ENCODE assay signal across 22 cellular contexts in the genomic region with DNA sequence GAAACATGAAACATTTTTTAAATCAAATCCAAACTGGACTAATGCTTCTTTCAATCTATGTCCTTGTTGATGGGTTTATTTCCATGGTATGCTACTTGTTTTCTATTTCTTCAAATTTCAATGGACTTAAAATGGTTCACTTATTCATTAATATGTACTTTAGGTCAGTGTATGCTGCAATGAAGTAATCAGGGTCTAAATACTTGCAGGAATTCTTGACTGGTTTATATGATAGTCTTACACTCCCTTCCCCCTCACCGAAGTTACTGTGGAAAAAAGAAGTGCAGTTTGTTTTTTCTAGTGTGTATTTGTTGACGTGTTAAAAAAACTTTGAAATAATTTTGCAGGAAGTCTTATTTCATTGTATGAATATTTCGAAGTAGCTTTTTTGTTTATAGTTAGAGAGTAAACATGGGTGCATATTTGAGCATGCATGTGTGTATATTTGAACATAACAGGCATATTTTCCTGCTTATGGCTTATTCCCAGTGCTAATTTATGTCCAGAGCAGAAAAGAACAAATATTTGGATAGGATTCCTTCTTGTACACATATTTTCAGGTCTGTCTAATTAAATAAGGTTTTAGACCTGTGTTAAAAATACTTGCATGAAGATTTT.
DNase-seq lines count a peak whose midpoint lies in the region; ATAC-seq, FAIRE-seq and TF ChIP-seq lines count a peak whose summit lies in the region.
"Had no signal": no experiment of that assay in that cellular context is flagged by ENCODE, and none has a peak within 500 bp of the region (broad histone marks: within the 10 kb centered on the region; RNA-seq: fewer than 3 reads in every experiment).

No MANE protein-coding gene starts in this region.

- no peak overlapping the region for H3K4me2 ChIP-seq in mesenchymal stem cell (ENCODE audit: low read length, poor library complexity, severe bottlenecking)
- H3K4me2 ChIP-seq: BLaER1 treated with 17β-estradiol and CSF1 and Interleukin-3, amounts not matched to agents 10 nM and 100 nM; GM23338 had no signal

- peak overlapping the region; percentile 32; the same call in 1 of the 2 replicates for H3K4me3 Mint-ChIP-seq in HFFc6
- H3K4me3 Mint-ChIP-seq: B cell; CD4-positive, CD25-positive, alpha-beta regulatory T cell; CD8-positive, alpha-beta memory T cell; GM23338 had no signal

- H3K9me3 ChIP-seq in SJSA1 (replicated peaks) (no peaks in the 10 kb centered on the region), mesenchymal stem cell (ENCODE audit: control insufficient read depth, low read length) (no peaks in the 10 kb centered on the region)
- H3K9me3 ChIP-seq: BLaER1 treated with 17β-estradiol and CSF1 and Interleukin-3, amounts not matched to agents 10 nM and 100 nM; Caco-2 had no signal

- H3K18ac ChIP-seq in mesenchymal stem cell (ENCODE audit: low read depth in 1 of 2, low read length in 2 of 2) = no peak overlapping the region

- no peak overlapping the region for H2BK15ac ChIP-seq in mesenchymal stem cell (ENCODE audit: low read depth, poor library complexity, severe bottlenecking)

- H2BK5ac ChIP-seq in mesenchymal stem cell (ENCODE audit: low read depth, low read length, poor library complexity, severe bottlenecking) = no peak overlapping the region

- H4K91ac ChIP-seq in mesenchymal stem cell (ENCODE audit: low read length) = no peak overlapping the region

- no peaks in the 10 kb centered on the region for H3K27me3 ChIP-seq in SJSA1 (replicated peaks)
- H3K27me3 ChIP-seq in mesenchymal stem cell (ENCODE audit: control insufficient read depth in 1 of 2, insufficient read depth in 1 of 2, low read length in 2 of 2) = no peaks in the 10 kb centered on the region
- H3K27me3 ChIP-seq: BLaER1 treated with 17β-estradiol and CSF1 and Interleukin-3, amounts not matched to agents 10 nM and 100 nM had no signal

- peak overlapping the region; percentile 5; the same call in 1 of the 2 replicates for H3K27ac Mint-ChIP-seq in HFFc6
- H3K27ac Mint-ChIP-seq: B cell; CD4-positive, CD25-positive, alpha-beta regulatory T cell; CD8-positive, alpha-beta memory T cell; GM23338 had no signal

- H3K36me3 Mint-ChIP-seq in HFFc6 (ENCODE audit: low read depth) = peaks cover 11% of the 10 kb centered on the region; the same call in 1 of the 2 replicates
- H3K36me3 Mint-ChIP-seq: CD4-positive, CD25-positive, alpha-beta regulatory T cell; CD8-positive, alpha-beta memory T cell had no signal

- H3K4ac ChIP-seq in mesenchymal stem cell (ENCODE audit: low read depth in 1 of 2, low read length in 2 of 2) = no peak overlapping the region

- no peak for ATAC-seq in activated CD4-positive, CD25-positive, alpha-beta regulatory T cell treated with anti-CD3 and anti-CD28 coated beads, Interleukin-2, amount 50 U/mL, for 24 hours
- no peak for ATAC-seq in GM18520 (IDR thresholded peaks at IDR 0.05; ENCODE audit: unreplicated experiment)
- ATAC-seq: GM23338 had no signal

- no peak overlapping the region for H2AFZ ChIP-seq in mesenchymal stem cell (ENCODE audit: low read depth, low read length)
- H2AFZ ChIP-seq: GM23338 had no signal

- no peak overlapping the region for H2AK5ac ChIP-seq in mesenchymal stem cell (ENCODE audit: low read length, severe bottlenecking)

- H2BK120ac ChIP-seq in mesenchymal stem cell (ENCODE audit: low read depth, low read length) = no peak overlapping the region

- peaks cover 54% of the 10 kb centered on the region for H3K4me1 ChIP-seq in SJSA1 (replicated peaks)
- H3K4me1 ChIP-seq in mesenchymal stem cell (ENCODE audit: control insufficient read depth, insufficient read depth, low read depth, low read length) = no peaks in the 10 kb centered on the region

- no peak for TF ChIP-seq CTCF in HFFc6 (IDR thresholded peaks at IDR 0.05)

- no peaks in the 10 kb centered on the region for H3K79me1 ChIP-seq in mesenchymal stem cell (replicated peaks; ENCODE audit: low read length, poor library complexity, severe bottlenecking)

- H3K4me3 ChIP-seq in SJSA1 (no peak overlapping the region), mesenchymal stem cell (ENCODE audit: insufficient read depth in 1 of 2, low read depth in 1 of 2, low read length in 2 of 2) (no peak overlapping the region)
- H3K4me3 ChIP-seq: BLaER1 treated with 17β-estradiol and CSF1 and Interleukin-3, amounts not matched to agents 10 nM and 100 nM; GM23338 had no signal

- no peaks in the 10 kb centered on the region for H3K9me3 Mint-ChIP-seq in HFFc6
- H3K9me3 Mint-ChIP-seq: GM23338 had no signal

- H3K27ac ChIP-seq in SJSA1 = peak overlapping the region; percentile 33; the same call in 1 of the 2 replicates
- H3K27ac ChIP-seq in mesenchymal stem cell (ENCODE audit: low read length, poor library complexity, severe bottlenecking) = no peak overlapping the region
- H3K27ac ChIP-seq: 22Rv1; BLaER1 treated with 17β-estradiol and CSF1 and Interleukin-3, amounts not matched to agents 10 nM and 100 nM; HL-60 had no signal

- no peaks in the 10 kb centered on the region for H3K36me3 ChIP-seq in SJSA1
- H3K36me3 ChIP-seq in mesenchymal stem cell (ENCODE audit: control insufficient read depth in 1 of 2, insufficient read depth in 2 of 2, low read depth in 1 of 2, low read length in 2 of 2) = no peaks in the 10 kb centered on the region
- H3K36me3 ChIP-seq: BLaER1 treated with 17β-estradiol and CSF1 and Interleukin-3, amounts not matched to agents 10 nM and 100 nM had no signal

- H2BK12ac ChIP-seq in mesenchymal stem cell (ENCODE audit: low read length in 2 of 2) = no peak overlapping the region

- H3K4me1 Mint-ChIP-seq in HFFc6 (ENCODE audit: low read depth) = peaks cover 84% of the 10 kb centered on the region; the same call in 1 of the 2 replicates
- H3K4me1 Mint-ChIP-seq: B cell; CD4-positive, CD25-positive, alpha-beta regulatory T cell; CD8-positive, alpha-beta memory T cell; GM23338 had no signal

- no peak overlapping the region for H3K23ac ChIP-seq in mesenchymal stem cell (ENCODE audit: low read length in 2 of 2)

- DNase-seq in HFFc6 = no peak
- peak in 1 of 2 experiments; percentile 49 for DNase-seq in SJSA1 (ENCODE audit: low read depth in 1 of 2, low spot score in 2 of 2)
- DNase-seq in mesenchymal stem cell = peak; percentile 23
- DNase-seq in effector CD8-positive, alpha-beta T cell (lab: John Stamatoyannopoulos, UW) = no peak
- DNase-seq in SKM-1 (lab: John Stamatoyannopoulos, UW; ENCODE audit: unreplicated experiment) = no peak
- DNase-seq: Caco-2; CD4-positive, CD25-positive, alpha-beta regulatory T cell; CD8-positive, alpha-beta memory T cell; DMS153; DMS79; GDM1 had no signal

- H3K27me3 Mint-ChIP-seq in HFFc6 (ENCODE audit: insufficient read depth) = peaks cover 10% of the 10 kb centered on the region
- H3K27me3 Mint-ChIP-seq: B cell; CD4-positive, CD25-positive, alpha-beta regulatory T cell; CD8-positive, alpha-beta memory T cell had no signal

- 39% methylated on average over 3 of the region's 3 CpGs for WGBS in mesenchymal stem cell

- no peak overlapping the region for H3K9ac ChIP-seq in mesenchymal stem cell (ENCODE audit: low read length)
- H3K9ac ChIP-seq: BLaER1 treated with 17β-estradiol and CSF1 and Interleukin-3, amounts not matched to agents 10 nM and 100 nM had no signal

- H3K14ac ChIP-seq in mesenchymal stem cell (ENCODE audit: low read length in 2 of 2) = no peak overlapping the region

- peak; percentile 88 for FAIRE-seq in A204.1 (lab: Jason Lieb, UNC)
- FAIRE-seq: GM12892, GM18507, H54 had no signal

- H4K8ac ChIP-seq in mesenchymal stem cell (ENCODE audit: low read length) = no peak overlapping the region
